Comparison of ENCODE assay signal across 8 cellular contexts in genomic region chr5:132963175-132964104, GRCh38. TPM values are rescaled to one million over a fixed set of nuclear protein-coding genes. Genes with fewer than 3 reads are reported as not detected.
DNase-seq lines count a peak whose midpoint lies in the region; ATAC-seq and TF ChIP-seq lines count a peak whose summit lies in the region.

Gene AFF4 (minus strand): TSS chr5:132963634. CDS start chr5:132937189, 26,445 bp downstream.

- no peaks in the 10 kb centered on the region for H3K9me3 ChIP-seq in right cardiac atrium (ENCODE audit: control insufficient read depth, low read length)
- H3K9me3 ChIP-seq in vagina = no peaks in the 10 kb centered on the region

- WGBS in right cardiac atrium = under 1% methylated on average over 98 of the region's 98 CpGs

- H3K27me3 ChIP-seq in right cardiac atrium (ENCODE audit: control insufficient read depth, insufficient read depth) = no peaks in the 10 kb centered on the region
- H3K27me3 ChIP-seq in vagina = no peaks in the 10 kb centered on the region

- H3K4me3 ChIP-seq in right cardiac atrium (ENCODE audit: low read length) (peak within 1 kb of the TSS; percentile 95), vagina (peak within 1 kb of the TSS; percentile 58 to 78)

- peaks cover 5% of the 10 kb centered on the region for H3K4me1 ChIP-seq in right cardiac atrium (ENCODE audit: control insufficient read depth, insufficient read depth, low read length)
- H3K4me1 ChIP-seq in vagina = peaks cover 43% of the 10 kb centered on the region

- in situ Hi-C loops in GM13976 (cut with MboI; ENCODE audit: low sequenced_read_pairs, unreplicated experiment) = no loop called here

- peak; percentile 52 to 97 for TF ChIP-seq POLR2A in vagina (IDR thresholded peaks at IDR 0.05)

- no peaks in the 10 kb centered on the region for H3K36me3 ChIP-seq in vagina

- TF ChIP-seq CTCF in GM13976 (IDR thresholded peaks at IDR 0.05; ENCODE audit: borderline replicate concordance, control extremely low read depth, extremely low read depth, insufficient read depth, missing control alignments) = no peak
- no peak for TF ChIP-seq CTCF in vagina (IDR thresholded peaks at IDR 0.05)

- intact Hi-C loops in right cardiac atrium (cut with DNase I) (no loop called here), vagina (cut with DNase I) (loop anchor here (5.0 kb wide), 1 partner anchor 89 kb away; the partner anchor contains the start of gene HSPA4)

- peak; percentile 97 for DNase-seq in GM13976 (ENCODE audit: low spot score)
- DNase-seq in NCI-H146 (lab: John Stamatoyannopoulos, UW) = peak; percentile 94
- peak; percentile 66 to 95 (median 77) for DNase-seq in T-helper 2 cell
- peak; percentile 64 to 99 (median 96) for DNase-seq in anterior cingulate cortex (lab: John Stamatoyannopoulos, UW)
- DNase-seq in right cardiac atrium = peak; percentile 99
- peak; percentile 96 for DNase-seq in putamen (ENCODE audit: low spot score)
- DNase-seq in vagina (ENCODE audit: extremely low spot score in 2 of 2) = peak in 1 of 2 donors; percentile 97

- peak; percentile 97 for ATAC-seq in HG02798 (IDR thresholded peaks at IDR 0.05; ENCODE audit: poor library complexity, unreplicated experiment)
- peak; percentile 97 to 98 for ATAC-seq in right cardiac atrium

- H3K27ac ChIP-seq in right cardiac atrium (ENCODE audit: low read length) = peak within 1 kb of the TSS; percentile 92
- peak within 1 kb of the TSS; percentile 99 for H3K27ac ChIP-seq in vagina

RNA-seq across cellular contexts. Expression of gene AFF4, which starts in this region (rescaled TPM):
- total RNA-seq in right cardiac atrium = 10 to 100 TPM; 37.3 to 61.0 (median 40.2) TPM
- polyA plus RNA-seq in right cardiac atrium = 8.3 TPM
- 79.1 TPM for total RNA-seq in vagina
